ENCODE assay signal across 14 cellular contexts in the genomic region with DNA sequence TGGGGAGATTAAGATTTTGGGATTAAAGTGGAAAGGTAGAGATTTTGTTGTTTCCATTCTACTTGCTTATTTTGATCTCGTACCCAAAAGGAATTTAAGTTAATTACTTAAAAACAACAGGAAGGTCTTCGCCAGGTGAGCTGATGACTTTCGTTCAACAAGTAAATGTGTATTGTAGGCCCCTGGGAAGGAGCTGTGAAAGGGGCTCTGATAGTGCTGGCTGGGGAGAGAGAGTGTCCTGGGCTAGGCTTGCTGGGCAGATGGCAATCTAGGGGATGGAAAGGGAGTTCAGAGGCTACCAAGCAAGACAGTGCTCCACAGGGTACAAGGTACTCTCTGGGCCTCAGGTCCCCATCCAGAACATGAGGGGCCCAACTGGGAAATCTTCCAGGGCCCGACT.
A peak's percentile ranks its signal among the peaks of the same experiment; 100 is the strongest.
DNase-seq lines count a peak whose midpoint lies in the region; ATAC-seq and TF ChIP-seq lines count a peak whose summit lies in the region.
"Had no signal": no experiment of that assay in that cellular context is flagged by ENCODE, and none has a peak within 500 bp of the region (broad histone marks: within the 10 kb centered on the region; RNA-seq: fewer than 3 reads in every experiment).

No MANE protein-coding gene starts in this region.

- H3K23ac ChIP-seq in mesendoderm (ENCODE audit: low read length) = no peak overlapping the region

- WGBS in mesendoderm (ENCODE audit: extremely low coverage, insufficient coverage, low lambda C conversion rate) = no CpG with 5 or more reads among the region's 4 CpGs

- no peak overlapping the region for H3K56ac ChIP-seq in mesendoderm (ENCODE audit: low read length)

- no peak overlapping the region for H3K4me3 ChIP-seq in mesendoderm (ENCODE audit: low read length)
- H3K4me3 ChIP-seq: GM23248 had no signal

- no peaks in the 10 kb centered on the region for H3K79me1 ChIP-seq in mesendoderm (ENCODE audit: low read length)

- ATAC-seq in GM18858 (IDR thresholded peaks at IDR 0.05; ENCODE audit: unreplicated experiment) = no peak

- peak overlapping the region; percentile 77; the same call in 1 of the 2 replicates for H3K27ac ChIP-seq in VCaP
- H3K27ac ChIP-seq in mesendoderm (ENCODE audit: low read depth, low read length) = no peak overlapping the region
- H3K27ac ChIP-seq: GM23248 had no signal

- H3K4me1 Mint-ChIP-seq in progenitor cell of endocrine pancreas (ENCODE audit: low read depth) = peaks cover 23% of the 10 kb centered on the region
- H3K4me1 Mint-ChIP-seq: CD4-positive, alpha-beta memory T cell had no signal

- H2BK15ac ChIP-seq in mesendoderm (replicated peaks; ENCODE audit: low read depth) = no peak overlapping the region

- no peaks in the 10 kb centered on the region for H3K27me3 ChIP-seq in mesendoderm (ENCODE audit: insufficient read depth, low read length, poor library complexity)

- H3K27ac Mint-ChIP-seq in progenitor cell of endocrine pancreas = peak overlapping the region; percentile 77
- H3K27ac Mint-ChIP-seq: CD4-positive, alpha-beta memory T cell had no signal

- no peak overlapping the region for H2AK5ac ChIP-seq in mesendoderm (ENCODE audit: low read length)

- no peak overlapping the region for H3K4me3 Mint-ChIP-seq in progenitor cell of endocrine pancreas (ENCODE audit: low read depth)
- H3K4me3 Mint-ChIP-seq: CD4-positive, alpha-beta memory T cell had no signal

- H3K9ac ChIP-seq in mesendoderm (ENCODE audit: low read length) = no peak overlapping the region
- H3K9ac ChIP-seq: GM23248 had no signal

- no peak overlapping the region for H2BK5ac ChIP-seq in mesendoderm (ENCODE audit: low read length)

- DNase-seq in cerebellum (ENCODE audit: low spot score) (peak; percentile 32), mesendoderm (peak; percentile 50), progenitor cell of endocrine pancreas (ENCODE audit: low spot score, unreplicated experiment) (no peak), DMS79 treated with DMSO at 0.1 percent for 48 hours (lab: John Stamatoyannopoulos, UW) (no peak), iPS-NIHi11 (ENCODE audit: low spot score) (no peak)
- DNase-seq: Calu3; CD4-positive, alpha-beta memory T cell; COR-L47; DMS79; GM23248; H7; HCEC 1CT had no signal

- H3K79me2 ChIP-seq in mesendoderm (ENCODE audit: control insufficient read depth, insufficient read depth, low read length) = no peaks in the 10 kb centered on the region

- H3K4ac ChIP-seq in mesendoderm (ENCODE audit: low read depth, low read length) = no peak overlapping the region

- no peak overlapping the region for H4K5ac ChIP-seq in mesendoderm (ENCODE audit: low read length)

- H3K4me1 ChIP-seq in mesendoderm (ENCODE audit: control insufficient read depth, low read depth, low read length) = peaks cover 1% of the 10 kb centered on the region

- no peaks in the 10 kb centered on the region for H3K9me3 Mint-ChIP-seq in progenitor cell of endocrine pancreas (ENCODE audit: low read depth)

- no peaks in the 10 kb centered on the region for H3K36me3 Mint-ChIP-seq in progenitor cell of endocrine pancreas (ENCODE audit: insufficient read depth)
- H3K36me3 Mint-ChIP-seq: CD4-positive, alpha-beta memory T cell had no signal

- no peak overlapping the region for H3K18ac ChIP-seq in mesendoderm (ENCODE audit: low read length)

- no peak overlapping the region for H3K4me2 ChIP-seq in mesendoderm (ENCODE audit: low read length)

- H3K36me3 ChIP-seq in mesendoderm (ENCODE audit: control insufficient read depth, insufficient read depth, low read length) = no peaks in the 10 kb centered on the region

- peaks cover 16% of the 10 kb centered on the region for H3K27me3 Mint-ChIP-seq in progenitor cell of endocrine pancreas

- no peak overlapping the region for H2BK120ac ChIP-seq in mesendoderm (ENCODE audit: low read depth, low read length)

- no peak overlapping the region for H4K8ac ChIP-seq in mesendoderm (ENCODE audit: low read depth, low read length)

- TF ChIP-seq CTCF in VCaP (conservative IDR thresholded peaks at IDR 0.05) (no peak), progenitor cell of endocrine pancreas (IDR thresholded peaks at IDR 0.05; ENCODE audit: unreplicated experiment) (no peak)

Comparison
In these comparisons a context has a peak if more than half of its experiments do, and no peak if none do; other contexts are left out.
1. DNase-seq: peak in cerebellum (single experiment) and mesendoderm (single experiment); none in progenitor cell of endocrine pancreas (single experiment), DMS79 treated with DMSO at 0.1 percent for 48 hours (single experiment) and iPS-NIHi11 (single experiment).